21 cellular contexts compared by ENCODE assay signal in the genomic region with DNA sequence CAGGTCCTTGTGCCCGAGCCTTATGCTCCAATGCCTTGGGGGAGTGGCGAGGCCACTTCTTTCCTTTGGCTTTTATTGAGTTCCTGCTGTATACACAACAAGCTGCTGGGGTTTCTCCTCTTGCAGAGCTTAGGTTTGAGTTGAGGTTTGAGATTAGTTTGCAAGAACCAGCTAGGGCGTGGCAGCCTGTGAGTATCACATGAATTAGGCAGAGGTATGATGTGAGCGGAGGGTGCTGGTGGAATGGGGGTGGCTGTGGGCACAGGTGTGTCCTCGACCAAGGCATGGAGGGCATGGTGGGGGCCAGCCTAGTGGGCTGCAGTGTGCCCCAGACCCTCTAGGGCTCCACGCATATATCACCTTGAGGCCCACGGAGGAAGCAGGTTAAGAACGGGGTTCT.
"Had no signal": no experiment of that assay in that cellular context is flagged by ENCODE, and none has a peak within 500 bp of the region (broad histone marks: within the 10 kb centered on the region; RNA-seq: fewer than 3 reads in every experiment).

No MANE protein-coding gene starts in this region.

- H3K4me1 Mint-ChIP-seq: naive thymus-derived CD4-positive, alpha-beta T cell; stimulated activated effector memory CD8-positive, alpha-beta T cell treated with anti-CD3 and anti-CD28 coated beads, Interleukin-12 subunit alpha, Interleukin-12 subunit beta, amount 100 ng/mL, for 72 hours; stimulated activated naive B cell treated with anti-CD40 and anti-IgM and Interleukin-4, amounts not matched to agents 10 μg/mL and 1 μg/mL and 100 μg/mL, for 72 hours had no signal

- DNase-seq: naive thymus-derived CD4-positive, alpha-beta T cell; occipital lobe; ovary; psoas muscle; right cardiac atrium; spleen; stimulated activated CD4-positive, alpha-beta T cell treated with anti-CD3 and anti-CD28 coated beads, Interleukin-12 subunit alpha, Interleukin-12 subunit beta, amount 100 ng/mL, for 4 hours; stimulated activated CD4-positive, alpha-beta T cell treated with anti-CD3 and anti-CD28 coated beads, Interleukin-1b, Interleukin-23, amount 100 ng/mL, for 48 hours; stimulated activated CD4-positive, alpha-beta T cell treated with anti-CD3 and anti-CD28 coated beads, Interleukin-4, amount 100 ng/mL, for 1 hour; stimulated activated naive B cell treated with anti-CD40 and anti-IgM and Interleukin-4, amounts not matched to agents 10 μg/mL and 1 μg/mL and 100 μg/mL, for 72 hours; stimulated activated naive CD4-positive, alpha-beta T cell treated with Interleukin-2 at 50 U/mL for 16 hours; stomach; thyroid gland; trophoblast cell had no signal

- H3K4me3 Mint-ChIP-seq: naive thymus-derived CD4-positive, alpha-beta T cell; nephron; neural progenitor cell; stimulated activated effector memory CD8-positive, alpha-beta T cell treated with anti-CD3 and anti-CD28 coated beads, Interleukin-12 subunit alpha, Interleukin-12 subunit beta, amount 100 ng/mL, for 72 hours; stimulated activated naive B cell treated with anti-CD40 and anti-IgM and Interleukin-4, amounts not matched to agents 10 μg/mL and 1 μg/mL and 100 μg/mL, for 72 hours; stimulated activated naive CD8-positive, alpha-beta T cell treated with anti-CD3 and anti-CD28 coated beads, Interleukin-15, Interleukin-2, amounts not matched to agents 100 ng/mL and 50 ng/mL, for 24 hours had no signal

- H3K27ac Mint-ChIP-seq: naive thymus-derived CD4-positive, alpha-beta T cell; nephron; neural progenitor cell; progenitor cell of endocrine pancreas; stimulated activated effector memory CD8-positive, alpha-beta T cell treated with anti-CD3 and anti-CD28 coated beads, Interleukin-12 subunit alpha, Interleukin-12 subunit beta, amount 100 ng/mL, for 72 hours; stimulated activated naive B cell treated with anti-CD40 and anti-IgM and Interleukin-4, amounts not matched to agents 10 μg/mL and 1 μg/mL and 100 μg/mL, for 72 hours; stimulated activated naive CD8-positive, alpha-beta T cell treated with anti-CD3 and anti-CD28 coated beads, Interleukin-15, Interleukin-2, amounts not matched to agents 100 ng/mL and 50 ng/mL, for 24 hours had no signal

- H3K9me3 Mint-ChIP-seq: nephron; neural progenitor cell; stimulated activated effector memory CD8-positive, alpha-beta T cell treated with anti-CD3 and anti-CD28 coated beads, Interleukin-12 subunit alpha, Interleukin-12 subunit beta, amount 100 ng/mL, for 72 hours; stimulated activated naive B cell treated with anti-CD40 and anti-IgM and Interleukin-4, amounts not matched to agents 10 μg/mL and 1 μg/mL and 100 μg/mL, for 72 hours; stimulated activated naive CD8-positive, alpha-beta T cell treated with anti-CD3 and anti-CD28 coated beads, Interleukin-15, Interleukin-2, amounts not matched to agents 100 ng/mL and 50 ng/mL, for 24 hours had no signal

- ATAC-seq: naive thymus-derived CD4-positive, alpha-beta T cell; psoas muscle; right cardiac atrium; right lobe of liver; stimulated activated effector memory CD8-positive, alpha-beta T cell treated with anti-CD3 and anti-CD28 coated beads, Interleukin-12 subunit alpha, Interleukin-12 subunit beta, amount 100 ng/mL, for 72 hours; stimulated activated naive B cell treated with anti-CD40 and anti-IgM and Interleukin-4, amounts not matched to agents 10 μg/mL and 1 μg/mL and 100 μg/mL, for 72 hours had no signal

- H3K36me3 Mint-ChIP-seq: naive thymus-derived CD4-positive, alpha-beta T cell; stimulated activated effector memory CD8-positive, alpha-beta T cell treated with anti-CD3 and anti-CD28 coated beads, Interleukin-12 subunit alpha, Interleukin-12 subunit beta, amount 100 ng/mL, for 72 hours; stimulated activated naive B cell treated with anti-CD40 and anti-IgM and Interleukin-4, amounts not matched to agents 10 μg/mL and 1 μg/mL and 100 μg/mL, for 72 hours had no signal

- H3K27me3 Mint-ChIP-seq: naive thymus-derived CD4-positive, alpha-beta T cell; progenitor cell of endocrine pancreas; stimulated activated naive B cell treated with anti-CD40 and anti-IgM and Interleukin-4, amounts not matched to agents 10 μg/mL and 1 μg/mL and 100 μg/mL, for 72 hours; stimulated activated naive CD8-positive, alpha-beta T cell treated with anti-CD3 and anti-CD28 coated beads, Interleukin-15, Interleukin-2, amounts not matched to agents 100 ng/mL and 50 ng/mL, for 24 hours had no signal

- FAIRE-seq: urothelium cell line had no signal
